In genomic region chr22:19884161-19884953, GRCh38 we compare ENCODE assay signal across 1 cellular context.
TF ChIP-seq lines count a peak whose summit lies in the region.

No MANE protein-coding gene starts in this region.

TF ChIP-seq in SK-N-SH treated with all-trans-retinoic acid at 6 μM for 48 hours, 23 proteins besides CTCF, POLR2A, EP300 and RAD21 (continued from another document):
- no peak for TF ChIP-seq POU6F1 (CRISPR knock-in tag; IDR thresholded peaks at IDR 0.05; ENCODE audit: borderline replicate concordance, low read depth)
- no peak for TF ChIP-seq TOX (CRISPR knock-in tag; IDR thresholded peaks at IDR 0.05; ENCODE audit: borderline replicate concordance)
- no peak for TF ChIP-seq TSHZ2 (CRISPR knock-in tag; IDR thresholded peaks at IDR 0.05)
- no peak for TF ChIP-seq OSR1 (CRISPR knock-in tag; IDR thresholded peaks at IDR 0.05)
- TF ChIP-seq ZFP3 (CRISPR knock-in tag; IDR thresholded peaks at IDR 0.05), result no peak
- TF ChIP-seq, protein P1, sequence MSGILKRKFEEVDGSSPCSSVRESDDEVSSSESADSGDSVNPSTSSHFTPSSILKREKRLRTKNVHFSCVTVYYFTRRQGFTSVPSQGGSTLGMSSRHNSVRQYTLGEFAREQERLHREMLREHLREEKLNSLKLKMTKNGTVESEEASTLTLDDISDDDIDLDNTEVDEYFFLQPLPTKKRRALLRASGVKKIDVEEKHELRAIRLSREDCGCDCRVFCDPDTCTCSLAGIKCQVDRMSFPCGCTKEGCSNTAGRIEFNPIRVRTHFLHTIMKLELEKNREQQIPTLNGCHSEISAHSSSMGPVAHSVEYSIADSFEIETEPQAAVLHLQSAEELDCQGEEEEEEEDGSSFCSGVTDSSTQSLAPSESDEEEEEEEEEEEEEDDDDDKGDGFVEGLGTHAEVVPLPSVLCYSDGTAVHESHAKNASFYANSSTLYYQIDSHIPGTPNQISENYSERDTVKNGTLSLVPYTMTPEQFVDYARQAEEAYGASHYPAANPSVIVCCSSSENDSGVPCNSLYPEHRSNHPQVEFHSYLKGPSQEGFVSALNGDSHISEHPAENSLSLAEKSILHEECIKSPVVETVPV (CRISPR knock-in tag; IDR thresholded peaks at IDR 0.05), result no peak
- no peak for TF ChIP-seq ESRRG (CRISPR knock-in tag; IDR thresholded peaks at IDR 0.05)
